9 cellular contexts compared by ENCODE assay signal in the genomic region with DNA sequence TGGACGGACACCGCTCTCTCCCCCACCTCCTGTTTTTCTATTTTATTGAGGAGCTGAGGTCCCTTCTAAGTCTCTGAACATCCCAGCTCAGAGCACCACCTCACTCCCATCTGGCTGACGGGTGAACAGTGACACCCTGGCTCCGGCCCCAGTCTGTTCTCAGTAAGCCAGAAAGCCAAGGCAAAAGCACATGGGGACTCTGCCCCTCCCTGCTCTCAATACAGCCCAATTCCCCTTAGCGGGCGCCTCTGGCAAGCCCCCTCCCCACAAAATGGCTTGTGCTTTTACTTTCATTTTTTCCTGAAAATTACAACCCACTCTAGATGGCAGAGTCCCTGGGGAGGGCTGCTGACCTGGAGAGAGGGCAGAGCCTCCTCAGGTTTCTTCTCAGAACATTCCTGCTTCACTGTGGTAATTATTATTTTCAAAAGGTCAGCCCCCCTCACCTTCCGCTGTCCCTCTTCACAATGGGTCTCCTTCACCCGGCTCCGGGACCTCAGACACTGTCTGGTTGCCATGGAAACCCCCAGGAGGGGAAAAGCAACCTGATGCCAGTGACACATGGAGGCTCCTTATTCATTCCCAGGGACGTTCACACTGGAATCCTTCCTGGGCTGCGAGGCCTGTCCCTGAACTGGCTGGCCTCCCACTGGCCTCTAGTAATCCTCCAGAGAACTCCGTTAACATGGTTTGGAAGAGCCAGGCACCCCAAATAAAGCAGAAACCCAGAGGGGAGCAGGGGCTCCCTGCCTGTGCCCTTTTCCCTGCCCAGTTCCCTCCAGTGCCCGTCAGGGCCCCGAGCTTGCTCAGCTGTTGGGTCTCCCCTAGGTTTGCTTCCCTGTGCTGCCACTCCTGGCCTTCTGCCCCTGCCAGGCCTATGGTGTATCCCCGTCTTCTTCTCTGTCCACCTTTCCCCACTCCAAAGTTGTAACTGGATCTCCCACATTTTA. TPM values are rescaled to one million over a fixed set of nuclear protein-coding genes. Genes with fewer than 3 reads are reported as not detected.
DNase-seq lines count a peak whose midpoint lies in the region; ATAC-seq and TF ChIP-seq lines count a peak whose summit lies in the region.
"Had no signal": no experiment of that assay in that cellular context is flagged by ENCODE, and none has a peak within 500 bp of the region (broad histone marks: within the 10 kb centered on the region; RNA-seq: fewer than 3 reads in every experiment).

No MANE protein-coding gene starts in this region.

- CTCF ChIA-PET in activated B cell treated with CpG ODN at 0.5 μM for 24 hours (lab: Charles Lee): no interaction called here

- peaks cover 24% of the 10 kb centered on the region for H3K4me1 Mint-ChIP-seq in stimulated activated naive CD8-positive, alpha-beta T cell treated with anti-CD3 and anti-CD28 coated beads, Interleukin-15, Interleukin-2, amounts not matched to agents 100 ng/mL and 50 ng/mL, for 24 hours (ENCODE audit: low read depth)
- H3K4me1 Mint-ChIP-seq in activated B cell treated with CpG ODN at 0.5 μM for 24 hours: peaks cover 34% of the 10 kb centered on the region

- H3K9me3 Mint-ChIP-seq in stimulated activated naive CD8-positive, alpha-beta T cell treated with anti-CD3 and anti-CD28 coated beads, Interleukin-15, Interleukin-2, amounts not matched to agents 100 ng/mL and 50 ng/mL, for 24 hours: no peaks in the 10 kb centered on the region
- no peaks in the 10 kb centered on the region for H3K9me3 Mint-ChIP-seq in activated B cell treated with CpG ODN at 0.5 μM for 24 hours

- ATAC-seq in stimulated activated naive CD8-positive, alpha-beta T cell treated with anti-CD3 and anti-CD28 coated beads, Interleukin-15, Interleukin-2, amounts not matched to agents 100 U/mL and 50 U/mL, for 24 hours: no peak
- ATAC-seq in activated B cell treated with CpG ODN at 0.5 μM for 24 hours (ENCODE audit: low read depth) (no peak), GM21447 (IDR thresholded peaks at IDR 0.05; ENCODE audit: unreplicated experiment) (no peak)

- H3K27ac Mint-ChIP-seq in stimulated activated naive CD8-positive, alpha-beta T cell treated with anti-CD3 and anti-CD28 coated beads, Interleukin-15, Interleukin-2, amounts not matched to agents 100 ng/mL and 50 ng/mL, for 24 hours: peak overlapping the region; percentile 34
- H3K27ac Mint-ChIP-seq in activated B cell treated with CpG ODN at 0.5 μM for 24 hours: peak overlapping the region; percentile 50

- no peak for DNase-seq in stimulated activated naive CD8-positive, alpha-beta T cell treated with anti-CD3 and anti-CD28 coated beads, Interleukin-15, Interleukin-2, amounts not matched to agents 100 U/mL and 50 U/mL, for 24 hours
- DNase-seq in activated B cell treated with CpG ODN at 0.5 μM for 24 hours (peak; percentile 11), left kidney (ENCODE audit: low read depth, low spot score) (peak; percentile 98), NCI-H1694 treated with DMSO at 0.1 percent for 48 hours (lab: John Stamatoyannopoulos, UW) (no peak), SIG-M5 treated with dmso at 0.1 percent for 504 hours (lab: John Stamatoyannopoulos, UW; ENCODE audit: unreplicated experiment) (no peak)
- DNase-seq in stimulated activated CD4-positive, alpha-beta T cell treated with anti-CD3 and anti-CD28 coated beads, Interleukin-2, amount 100 ng/mL, for 48 hours: no peak
- DNase-seq: activated T-cell treated with anti-CD3 and anti-CD28 coated beads for 4 hours had no signal

- H3K27me3 Mint-ChIP-seq in stimulated activated naive CD8-positive, alpha-beta T cell treated with anti-CD3 and anti-CD28 coated beads, Interleukin-15, Interleukin-2, amounts not matched to agents 100 ng/mL and 50 ng/mL, for 24 hours: peaks cover 14% of the 10 kb centered on the region
- H3K27me3 Mint-ChIP-seq in activated B cell treated with CpG ODN at 0.5 μM for 24 hours: no peaks in the 10 kb centered on the region

- H3K4me3 Mint-ChIP-seq in stimulated activated naive CD8-positive, alpha-beta T cell treated with anti-CD3 and anti-CD28 coated beads, Interleukin-15, Interleukin-2, amounts not matched to agents 100 ng/mL and 50 ng/mL, for 24 hours: no peak overlapping the region
- no peak overlapping the region for H3K4me3 Mint-ChIP-seq in activated B cell treated with CpG ODN at 0.5 μM for 24 hours

- POLR2A ChIA-PET in activated B cell treated with CpG ODN at 0.5 μM for 24 hours (lab: Charles Lee): interaction anchor here (1.0 kb wide), 1 partner anchor 117 kb away, joined by 4 read pairs; no protein-coding TSS in a partner anchor

- intact Hi-C loops in activated B cell treated with CpG ODN at 0.5 μM for 24 hours (cut with micrococcal nuclease): no loop called here

- H3K36me3 Mint-ChIP-seq in stimulated activated naive CD8-positive, alpha-beta T cell treated with anti-CD3 and anti-CD28 coated beads, Interleukin-15, Interleukin-2, amounts not matched to agents 100 ng/mL and 50 ng/mL, for 24 hours (ENCODE audit: low read depth): no peaks in the 10 kb centered on the region
- no peaks in the 10 kb centered on the region for H3K36me3 Mint-ChIP-seq in activated B cell treated with CpG ODN at 0.5 μM for 24 hours (ENCODE audit: low read depth)

- no peak for TF ChIP-seq CTCF in activated B cell treated with CpG ODN at 0.5 μM for 24 hours (IDR thresholded peaks at IDR 0.05)

RNA-seq across cellular contexts. Expression of a gene that starts 15.9 kb away (rescaled TPM):
- not detected in 2 replicates for total RNA-seq in activated B cell treated with CpG ODN at 0.5 μM for 24 hours

RNA-seq across cellular contexts. Expression of a gene that starts 25.0 kb away (rescaled TPM):
- total RNA-seq in activated B cell treated with CpG ODN at 0.5 μM for 24 hours: 24.5 and 31.3 TPM in 2 replicates

Comparison
In these comparisons a context has a peak if more than half of its experiments do, and no peak if none do; other contexts are left out.
1. DNase-seq: peak in activated B cell treated with CpG ODN at 0.5 μM for 24 hours (single experiment) and left kidney (single experiment); none in stimulated activated naive CD8-positive, alpha-beta T cell treated with anti-CD3 and anti-CD28 coated beads, Interleukin-15, Interleukin-2, amounts not matched to agents 100 U/mL and 50 U/mL, for 24 hours (single experiment), stimulated activated CD4-positive, alpha-beta T cell treated with anti-CD3 and anti-CD28 coated beads, Interleukin-2, amount 100 ng/mL, for 48 hours (0 of 2), NCI-H1694 treated with DMSO at 0.1 percent for 48 hours (single experiment) and SIG-M5 treated with dmso at 0.1 percent for 504 hours (single experiment).